Comparison of ENCODE assay signal across 1 cellular context in the genomic region with DNA sequence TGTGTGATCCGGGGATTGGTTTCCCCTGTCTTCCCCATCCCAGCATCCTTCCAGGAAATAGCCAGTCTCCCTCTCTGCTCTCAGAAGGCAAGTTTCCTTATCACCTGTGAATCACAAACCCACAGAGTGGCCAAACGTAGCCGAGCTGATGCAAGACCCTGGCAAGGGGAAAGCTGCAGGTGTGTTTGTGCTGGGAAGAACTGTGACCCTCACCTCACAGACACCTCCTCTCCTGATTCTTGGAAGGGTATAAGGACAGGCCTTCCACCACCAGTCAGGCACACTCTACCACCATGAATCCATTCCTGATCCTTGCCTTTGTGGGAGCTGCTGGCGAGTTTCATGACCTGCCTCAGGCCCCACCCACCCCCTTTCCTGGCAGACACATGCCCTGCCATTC.
TF ChIP-seq lines count a peak whose summit lies in the region.

TSS of gene PRSS3 (plus strand) at position 281 of the 400 bp plus-strand sequence. CDS start at position 294, 13 bp downstream.

TF ChIP-seq in K562, 482 proteins besides CTCF, POLR2A, EP300 and RAD21 (continued from another document):
- TF ChIP-seq GABPA (tag; conservative IDR thresholded peaks at IDR 0.05; ENCODE audit: low read depth): no peak
- peak; percentile 22; the same call in 1 of the 2 replicates for TF ChIP-seq JUND (IDR thresholded peaks at IDR 0.05; ENCODE audit: borderline replicate concordance, low read depth, low read length)
- TF ChIP-seq JUND (tag; IDR thresholded peaks at IDR 0.05; ENCODE audit: borderline replicate concordance, low read depth, low read length): no peak; the same call in 2 of the 3 replicates
- TF ChIP-seq, protein P1, sequence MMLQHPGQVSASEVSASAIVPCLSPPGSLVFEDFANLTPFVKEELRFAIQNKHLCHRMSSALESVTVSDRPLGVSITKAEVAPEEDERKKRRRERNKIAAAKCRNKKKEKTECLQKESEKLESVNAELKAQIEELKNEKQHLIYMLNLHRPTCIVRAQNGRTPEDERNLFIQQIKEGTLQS (IDR thresholded peaks at IDR 0.05): peak; percentile 58; the same call in 1 of the 2 replicates
- TF ChIP-seq, protein P1 (CRISPR knock-in tag; conservative IDR thresholded peaks at IDR 0.05): no peak
